In genomic region chr9:126230692-126231091, GRCh38 we compare ENCODE assay signal across 30 cellular contexts.
"Had no signal": no experiment of that assay in that cellular context is flagged by ENCODE, and none has a peak within 500 bp of the region (broad histone marks: within the 10 kb centered on the region; RNA-seq: fewer than 3 reads in every experiment).

No MANE protein-coding gene starts in this region.

- H3K9me3 ChIP-seq: adrenal gland, body of pancreas, breast epithelium had no signal

- H3K36me3 ChIP-seq: adrenal gland, brain microvascular endothelial cell, breast epithelium had no signal

- H3K4me1 Mint-ChIP-seq: activated CD4-positive, alpha-beta T cell treated with anti-CD3 and anti-CD28 coated beads, Interleukin-2, amount 10 ng/mL, durations not matched to agents 7 days and 5 days had no signal

- H3K9me3 Mint-ChIP-seq: activated B cell treated with CpG ODN at 0.5 μM for 24 hours; activated CD4-positive, alpha-beta memory T cell treated with anti-CD3 and anti-CD28 coated beads for 36 hours; activated CD4-positive, alpha-beta T cell treated with anti-CD3 and anti-CD28 coated beads, Interleukin-2, amount 10 ng/mL, durations not matched to agents 7 days and 5 days; activated CD8-positive, alpha-beta T cell treated with anti-CD3 and anti-CD28 coated beads for 36 hours; activated naive CD4-positive, alpha-beta T cell treated with anti-CD3 and anti-CD28 coated beads for 36 hours; activated naive CD4-positive, alpha-beta T cell treated with anti-CD3 and anti-CD28 coated beads, Interleukin-2, amount 50 U/mL, for 72 hours; activated naive CD8-positive, alpha-beta T cell treated with anti-CD3 and anti-CD28 coated beads for 36 hours; activated T-cell treated with anti-CD3 and anti-CD28 coated beads, Interleukin-2, amount 50 U/mL, for 4 hours; activated T-cell treated with anti-CD3 and anti-CD28 coated beads, Interleukin-2, amount 50 U/mL, for 72 hours; activated T-helper 1 cell treated with anti-CD3 and anti-CD28 coated beads, Interleukin-12 subunit alpha, Interleukin-12 subunit beta, Interleukin-2, Interleukin-4 antibody, amounts not matched to agents 30 ng/mL and 10 ng/mL and 1 ng/mL, durations not matched to agents 14 hours and 24 hours and 36 hours; activated T-helper 17 cell treated with anti-CD3 and anti-CD28 coated beads, Interleukin-2, amount 50 U/mL, for 72 hours; T-cell had no signal

- H3K4me1 ChIP-seq: adrenal gland, body of pancreas, breast epithelium had no signal

- H3K4me3 Mint-ChIP-seq: activated B cell treated with CpG ODN at 0.5 μM for 24 hours; activated CD4-positive, alpha-beta memory T cell treated with anti-CD3 and anti-CD28 coated beads for 36 hours; activated CD4-positive, alpha-beta T cell treated with anti-CD3 and anti-CD28 coated beads, Interleukin-2, amount 10 ng/mL, durations not matched to agents 7 days and 5 days; activated CD8-positive, alpha-beta T cell treated with anti-CD3 and anti-CD28 coated beads for 36 hours; activated naive CD4-positive, alpha-beta T cell treated with anti-CD3 and anti-CD28 coated beads for 36 hours; activated naive CD8-positive, alpha-beta T cell treated with anti-CD3 and anti-CD28 coated beads for 36 hours; activated T-cell treated with anti-CD3 and anti-CD28 coated beads, Interleukin-2, amount 50 U/mL, for 4 hours; activated T-cell treated with anti-CD3 and anti-CD28 coated beads, Interleukin-2, amount 50 U/mL, for 72 hours; activated T-helper 1 cell treated with anti-CD3 and anti-CD28 coated beads, Interleukin-12 subunit alpha, Interleukin-12 subunit beta, Interleukin-2, Interleukin-4 antibody, amounts not matched to agents 30 ng/mL and 10 ng/mL and 1 ng/mL, durations not matched to agents 14 hours and 24 hours and 36 hours; activated T-helper 17 cell treated with anti-CD3 and anti-CD28 coated beads, Interleukin-2, amount 50 U/mL, for 72 hours; T-cell; T-helper 17 cell had no signal

- H3K27ac Mint-ChIP-seq: activated B cell treated with CpG ODN at 0.5 μM for 24 hours; activated CD4-positive, alpha-beta memory T cell treated with anti-CD3 and anti-CD28 coated beads for 36 hours; activated CD4-positive, alpha-beta T cell treated with anti-CD3 and anti-CD28 coated beads, Interleukin-2, amount 10 ng/mL, durations not matched to agents 7 days and 5 days; activated CD8-positive, alpha-beta T cell treated with anti-CD3 and anti-CD28 coated beads for 36 hours; activated naive CD4-positive, alpha-beta T cell treated with anti-CD3 and anti-CD28 coated beads for 36 hours; activated naive CD4-positive, alpha-beta T cell treated with anti-CD3 and anti-CD28 coated beads, Interleukin-2, amount 50 U/mL, for 72 hours; activated naive CD8-positive, alpha-beta T cell treated with anti-CD3 and anti-CD28 coated beads for 36 hours; activated T-cell treated with anti-CD3 and anti-CD28 coated beads, Interleukin-2, amount 50 U/mL, for 72 hours; activated T-helper 1 cell treated with anti-CD3 and anti-CD28 coated beads, Interleukin-12 subunit alpha, Interleukin-12 subunit beta, Interleukin-2, Interleukin-4 antibody, amounts not matched to agents 30 ng/mL and 10 ng/mL and 1 ng/mL, durations not matched to agents 14 hours and 24 hours and 36 hours; activated T-helper 17 cell treated with anti-CD3 and anti-CD28 coated beads, Interleukin-2, amount 50 U/mL, for 72 hours; T-cell; T-helper 17 cell had no signal

- H3K36me3 Mint-ChIP-seq: activated CD4-positive, alpha-beta memory T cell treated with anti-CD3 and anti-CD28 coated beads for 36 hours; activated naive CD4-positive, alpha-beta T cell treated with anti-CD3 and anti-CD28 coated beads, Interleukin-2, amount 50 U/mL, for 72 hours; activated naive CD8-positive, alpha-beta T cell treated with anti-CD3 and anti-CD28 coated beads for 36 hours; T-cell had no signal

- H3K27me3 ChIP-seq: adrenal gland, body of pancreas, brain microvascular endothelial cell had no signal

- H3K4me3 ChIP-seq: adrenal gland, body of pancreas, breast epithelium had no signal

- H3K27ac ChIP-seq: adrenal gland, body of pancreas, brain microvascular endothelial cell, breast epithelium, VCaP had no signal

- DNase-seq: activated B cell treated with CpG ODN at 0.5 μM for 24 hours; activated CD4-positive, alpha-beta memory T cell treated with anti-CD3 and anti-CD28 coated beads for 36 hours; activated CD4-positive, alpha-beta T cell treated with anti-CD3 and anti-CD28 coated beads for 4 hours; activated CD4-positive, alpha-beta T cell treated with anti-CD3 and anti-CD28 coated beads, Interleukin-2, amount 10 ng/mL, durations not matched to agents 7 days and 5 days; activated CD4-positive, CD25-positive, alpha-beta regulatory T cell treated with anti-CD3 and anti-CD28 coated beads, Interleukin-2, amount 50 U/mL, for 72 hours; activated CD8-positive, alpha-beta memory T cell treated with anti-CD3 and anti-CD28 coated beads, Interleukin-2, amount 50 U/mL, for 4 hours; activated CD8-positive, alpha-beta T cell treated with anti-CD3 and anti-CD28 coated beads for 36 hours; activated effector memory CD4-positive, alpha-beta T cell treated with anti-CD3 and anti-CD28 coated beads, Interleukin-2, amount 50 U/mL, for 16 hours; activated gamma-delta T cell treated with Interleukin-2 at 50 U/mL for 16 hours; activated naive CD4-positive, alpha-beta T cell; activated naive CD4-positive, alpha-beta T cell treated with anti-CD3 and anti-CD28 coated beads for 36 hours; activated naive CD4-positive, alpha-beta T cell treated with anti-CD3 and anti-CD28 coated beads, Interleukin-2, amount 50 U/mL, for 16 hours; activated naive CD8-positive, alpha-beta T cell treated with anti-CD3 and anti-CD28 coated beads for 36 hours; activated T-cell treated with anti-CD3 and anti-CD28 coated beads for 4 hours; activated T-cell treated with anti-CD3 and anti-CD28 coated beads, Interleukin-2, amount 50 U/mL, for 1 hour; activated T-cell treated with anti-CD3 and anti-CD28 coated beads, Interleukin-2, amount 50 U/mL, for 4 hours; activated T-cell treated with anti-CD3 and anti-CD28 coated beads, Interleukin-2, amount 50 U/mL, for 72 hours; adrenal gland; amniotic stem cell; aorta; body of pancreas; brain microvascular endothelial cell; central memory CD4-positive, alpha-beta T cell; T-cell; T-helper 17 cell had no signal
